Comparison of ENCODE assay signal across 9 cellular contexts in genomic region chr17:49779730-49780220, GRCh38. TPM values are rescaled to one million over a fixed set of nuclear protein-coding genes. Genes with fewer than 3 reads are reported as not detected.
DNase-seq lines count a peak whose midpoint lies in the region; ATAC-seq, FAIRE-seq and TF ChIP-seq lines count a peak whose summit lies in the region.
"Had no signal": no experiment of that assay in that cellular context is flagged by ENCODE, and none has a peak within 500 bp of the region (broad histone marks: within the 10 kb centered on the region; RNA-seq: fewer than 3 reads in every experiment).

No MANE protein-coding gene starts in this region.

- H3K27ac ChIP-seq in BLaER1 (no peak overlapping the region), K562 (ENCODE audit: extremely low read depth, low read depth, low read length) (peak overlapping the region; percentile 35; the same call in 2 of the 3 replicates), tibial nerve (peak overlapping the region in 3 of 4 donors; percentile 3 to 74 (median 23))

- H3K4me3 ChIP-seq in BLaER1 (no peak overlapping the region), K562 (no peak overlapping the region), tibial nerve (no peak overlapping the region)

- H4K20me1 ChIP-seq in BLaER1 (no peaks in the 10 kb centered on the region), K562 (replicated peaks; ENCODE audit: control insufficient read depth, insufficient read depth, low read length) (no peaks in the 10 kb centered on the region)

- in situ Hi-C loops in K562 (cut with MboI), result no loop called here

- no peaks in the 10 kb centered on the region for H3K9me1 ChIP-seq in K562 (ENCODE audit: control insufficient read depth, insufficient read depth, low read length)

- no peak overlapping the region for H3K9ac ChIP-seq in BLaER1
- peak overlapping the region in 1 of 2 experiments; percentile 11; a peak in 2 of 4 replicates for H3K9ac ChIP-seq in K562 (ENCODE audit: insufficient read depth in 1 of 2, low read depth in 2 of 2, low read length in 2 of 2)

- no peaks in the 10 kb centered on the region for H3K27me3 ChIP-seq in BLaER1
- H3K27me3 ChIP-seq in K562 (ENCODE audit: control insufficient read depth in 2 of 2, insufficient read depth in 2 of 2, low read length in 2 of 2), result no peaks in the 10 kb centered on the region
- no peaks in the 10 kb centered on the region for H3K27me3 ChIP-seq in tibial nerve

- H2AFZ ChIP-seq in K562 (ENCODE audit: low read depth, low read length), result peak overlapping the region; percentile 74

- peak; percentile 58 for DNase-seq in NCI-H69 (lab: John Stamatoyannopoulos, UW)
- peak; percentile 35 to 78 (median 44) for DNase-seq in K562 (ENCODE audit: extremely low read depth in 1 of 4, low spot score in 3 of 4)
- no peak for DNase-seq in left lobe of liver (ENCODE audit: low spot score)
- peak in 1 of 2 donors; percentile 75 for DNase-seq in tibial nerve (ENCODE audit: low spot score in 2 of 2)
- DNase-seq: natural killer cell had no signal

- H3K79me2 ChIP-seq in K562 (ENCODE audit: control insufficient read depth, insufficient read depth, low read length), result no peaks in the 10 kb centered on the region

- TF ChIP-seq RAD21 in K562 (CRISPR knock-in tag; conservative IDR thresholded peaks at IDR 0.05 in 1 of 2, IDR thresholded peaks at IDR 0.05 in 1 of 2), result peak; percentile 80 to 87

- intact Hi-C loops in K562 (cut with micrococcal nuclease), result loop anchor here (1.0 kb wide), 2 partner anchors 39 to 71 kb away; no protein-coding TSS in a partner anchor

- TF ChIP-seq POLR2A in K562 (conservative IDR thresholded peaks at IDR 0.05) (no peak), tibial nerve (IDR thresholded peaks at IDR 0.05) (no peak)

- peak; percentile 95 for ATAC-seq in K562
- peak; percentile 95 for ATAC-seq in left lobe of liver
- ATAC-seq in HG02623 (IDR thresholded peaks at IDR 0.05; ENCODE audit: unreplicated experiment), result no peak
- ATAC-seq in GM18909 (IDR thresholded peaks at IDR 0.05; ENCODE audit: poor library complexity, unreplicated experiment), result no peak

- TF ChIP-seq EP300 in K562 (IDR thresholded peaks at IDR 0.05; ENCODE audit: low read length) (no peak), tibial nerve (IDR thresholded peaks at IDR 0.05) (peak in 1 of 2 donors; percentile 41)

- H3K36me3 ChIP-seq in BLaER1, result no peaks in the 10 kb centered on the region
- H3K36me3 ChIP-seq in K562 (ENCODE audit: control insufficient read depth, insufficient read depth, low read length), result no peaks in the 10 kb centered on the region
- H3K36me3 ChIP-seq in tibial nerve, result no peaks in the 10 kb centered on the region

- H3K4me1 ChIP-seq in BLaER1 (peaks cover 49% of the 10 kb centered on the region), K562 (replicated peaks in 1 of 2; ENCODE audit: control insufficient read depth in 2 of 2, insufficient read depth in 2 of 2, low read length in 2 of 2) (peaks cover 5 to 16% of the 10 kb centered on the region in 2 experiments; a peak in 4 of 5 replicates), tibial nerve (peaks cover 0 to 60% (median 18%) of the 10 kb centered on the region in 4 donors)

- CTCF ChIA-PET in K562 (lab: Yijun Ruan, JAX; ENCODE audit: low intra/inter-chr PET ratio), result interaction anchor here (0.9 to 2.5 kb wide), 4 partner anchors 72 to 212 kb away, joined by 5 to 13 read pairs (median 6); partner anchors contain the start of genes NXPH3 and SLC35B1

- H3K4me2 ChIP-seq in BLaER1, result peak overlapping the region; percentile 31
- peak overlapping the region; percentile 50; the same call in 1 of the 2 replicates for H3K4me2 ChIP-seq in K562 (ENCODE audit: insufficient read depth, low read length)

- WGBS in K562 (ENCODE audit: insufficient coverage, low coverage, missing lambda C conversion rate), result 0% methylated on average over 2 of the region's 2 CpGs
- 14 to 24% methylated on average over 2 of the region's 2 CpGs for WGBS in tibial nerve, 2 donors

- TF ChIP-seq CTCF in GM12874 (IDR thresholded peaks at IDR 0.05; ENCODE audit: insufficient read depth, low read depth, low read length), result peak; percentile 42
- peak; percentile 61 to 81 (median 79) for TF ChIP-seq CTCF in K562 (IDR thresholded peaks at IDR 0.05 in 2 of 3, conservative IDR thresholded peaks at IDR 0.05 in 1 of 3; ENCODE audit: insufficient read depth in 2 of 3, low read depth in 1 of 3, low read length in 3 of 3)
- TF ChIP-seq CTCF in tibial nerve (IDR thresholded peaks at IDR 0.05), result peak; percentile 20 to 72 (median 50)

- FAIRE-seq in K562 (lab: Jason Lieb, UNC), result peak; percentile 93

- BruUV-seq in K562 (replicated peaks; lab: Mats Ljungman, UMichigan), result no TSS peak

- POLR2A ChIA-PET in K562 (lab: Yijun Ruan, JAX), result interaction anchor here (0.6 to 1.5 kb wide), 2 partner anchors 8 to 18 kb away, joined by 3 to 12 read pairs; partner anchors contain the start of gene KAT7

- no peaks in the 10 kb centered on the region for H3K9me3 ChIP-seq in BLaER1
- H3K9me3 ChIP-seq in K562 (replicated peaks; ENCODE audit: control insufficient read depth, insufficient read depth, low read depth, low read length), result no peaks in the 10 kb centered on the region
- H3K9me3 ChIP-seq in tibial nerve, result no peaks in the 10 kb centered on the region

TF ChIP-seq in K562, 482 proteins besides CTCF, POLR2A, EP300 and RAD21 (continues in another document):
- TF ChIP-seq TRIM24 (IDR thresholded peaks at IDR 0.05) (no peak), TRIM28 (IDR thresholded peaks at IDR 0.05) (no peak), CGGBP1 (CRISPR knock-in tag; IDR thresholded peaks at IDR 0.05) (no peak), EGR1 (conservative IDR thresholded peaks at IDR 0.05) (no peak)

RNA-seq across cellular contexts. Expression of gene KAT7, which starts 8.7 kb away (rescaled TPM):
- total RNA-seq in K562 (2011; cell fraction: chromatin; rRNA removed; ENCODE audit: low replicate concordance), result 98.7 and 143 TPM in 2 replicates
- 42.4 and 42.8 TPM in 2 replicates for total RNA-seq in K562 (2011; cell fraction: nucleolus; rRNA removed)
- total RNA-seq in K562 (2011; cell fraction: nucleoplasm; rRNA removed), result 98.0 and 135 TPM in 2 replicates
- total RNA-seq in K562 (2014; rRNA removed) (26.6 and 34.8 TPM in 2 replicates), K562 (2014; rRNA removed; fragmentation: Illumina TruSeq; extraction: Trizol) (37.7 and 42.2 TPM in 2 replicates), K562 (2015; rRNA removed; fragmentation: Illumina TruSeq; extraction: Trizol) (35.6 and 36.1 TPM in 2 replicates), K562 (2021) (52.8 and 57.3 TPM in 2 replicates), left lobe of liver (14.4 TPM), tibial nerve (10 to 100 TPM; 31.6 to 45.6 (median 42.0) TPM)
- polyA plus RNA-seq in K562 (2011; rRNA removed) (20.6 and 39.3 TPM in 2 replicates), K562 (2014; fragmentation: Illumina TruSeq; extraction: Trizol) (36.1 and 39.1 TPM in 2 replicates), K562 (2014; fragmentation: Nextera tagmentation; extraction: Ambion mirVana) (10 to 100 TPM; 10.8 to 10.9 TPM), K562 (2014; rRNA removed) (18.3 and 20.5 TPM in 2 replicates)
- 14.3 and 28.7 TPM in 2 replicates for polyA plus RNA-seq in K562 (2011; cell fraction: cytosol; rRNA removed)
- polyA plus RNA-seq in K562 (2011; cell fraction: nucleus; rRNA removed), result 53.9 and 59.1 TPM in 2 replicates
- polyA plus RNA-seq in K562 (2012), result 24.3 and 34.3 TPM in 2 replicates
- polyA minus RNA-seq in K562 (2011; rRNA and poly(A)+ RNA removed), result 52.7 and 64.3 TPM in 2 replicates
- polyA minus RNA-seq in K562 (2011; cell fraction: cytosol; rRNA and poly(A)+ RNA removed), result 34.6 and 39.4 TPM in 2 replicates
- 31.5 and 52.3 TPM in 2 replicates for polyA minus RNA-seq in K562 (2011; cell fraction: nucleus; rRNA and poly(A)+ RNA removed)

RNA-seq across cellular contexts. Expression of gene FAM117A, which starts 15.8 kb away (rescaled TPM):
- 36.1 and 63.6 TPM in 2 replicates for total RNA-seq in K562 (2011; cell fraction: chromatin; rRNA removed; ENCODE audit: low replicate concordance)
- 46.1 and 47.4 TPM in 2 replicates for total RNA-seq in K562 (2011; cell fraction: nucleolus; rRNA removed)
- 43.6 and 73.7 TPM in 2 replicates for total RNA-seq in K562 (2011; cell fraction: nucleoplasm; rRNA removed)
- total RNA-seq in K562 (2014; rRNA removed) (36.6 and 53.7 TPM in 2 replicates), K562 (2014; rRNA removed; fragmentation: Illumina TruSeq; extraction: Trizol) (17.2 and 17.4 TPM in 2 replicates), K562 (2015; rRNA removed; fragmentation: Illumina TruSeq; extraction: Trizol) (29.9 and 31.6 TPM in 2 replicates), K562 (2021) (57.1 and 60.6 TPM in 2 replicates), left lobe of liver (5.3 TPM), tibial nerve (10 to 100 TPM; 12.9 to 23.1 (median 18.3) TPM)
- polyA plus RNA-seq in K562 (2011; rRNA removed) (40.4 and 70.5 TPM in 2 replicates), K562 (2014; fragmentation: Illumina TruSeq; extraction: Trizol) (78.9 and 79.7 TPM in 2 replicates), K562 (2014; fragmentation: Nextera tagmentation; extraction: Ambion mirVana) (1 to 10 TPM; 3.1 to 4.7 TPM), K562 (2014; rRNA removed) (62.9 and 65.9 TPM in 2 replicates)
- 42.0 and 64.7 TPM in 2 replicates for polyA plus RNA-seq in K562 (2011; cell fraction: cytosol; rRNA removed)
- polyA plus RNA-seq in K562 (2011; cell fraction: nucleus; rRNA removed), result 39.9 and 55.6 TPM in 2 replicates
- polyA plus RNA-seq in K562 (2012), result 40.1 and 94.9 TPM in 2 replicates
- 19.7 and 22.8 TPM in 2 replicates for polyA minus RNA-seq in K562 (2011; rRNA and poly(A)+ RNA removed)
- polyA minus RNA-seq in K562 (2011; cell fraction: cytosol; rRNA and poly(A)+ RNA removed), result 29.9 and 30.1 TPM in 2 replicates
- 22.2 and 22.9 TPM in 2 replicates for polyA minus RNA-seq in K562 (2011; cell fraction: nucleus; rRNA and poly(A)+ RNA removed)

Comparison
In these comparisons a context has a peak if more than half of its experiments do, and no peak if none do; other contexts are left out.
1. ATAC-seq: peak in K562 (single experiment) and left lobe of liver (single experiment); none in HG02623 (single experiment) and GM18909 (single experiment).
2. Peak in every context shown above with its lines, with median percentiles within 50 percentile points of each other: CTCF ChIP-seq.